ENCODE assay signal across 1 cellular context in genomic region chr1:222616535-222616934, GRCh38.
TF ChIP-seq lines count a peak whose summit lies in the region.

No MANE protein-coding gene starts in this region.

TF ChIP-seq in H1, 55 proteins besides CTCF, POLR2A, EP300 and RAD21:
- TF ChIP-seq CEBPB (IDR thresholded peaks at IDR 0.05; ENCODE audit: low read depth, low read length) (no peak), JUN (IDR thresholded peaks at IDR 0.05; ENCODE audit: low read depth, low read length) (no peak), EZH2 (IDR thresholded peaks at IDR 0.05; ENCODE audit: low read depth, low read length, severe bottlenecking) (no peak), SIX5 (IDR thresholded peaks at IDR 0.05; ENCODE audit: low read depth, low read length) (no peak), TAF7 (optimal IDR thresholded peaks at IDR 0.05; ENCODE audit: borderline replicate concordance, low read depth, low read length) (no peak), RXRA (IDR thresholded peaks at IDR 0.05; ENCODE audit: insufficient read depth, low read depth, low read length) (no peak), CBX8 (IDR thresholded peaks at IDR 0.05; ENCODE audit: borderline replicate concordance, low read depth, low read length) (no peak), ASH2L (IDR thresholded peaks at IDR 0.05; ENCODE audit: low read length) (no peak), SUZ12 (IDR thresholded peaks at IDR 0.05; ENCODE audit: low read length) (no peak), ATF3 (IDR thresholded peaks at IDR 0.05; ENCODE audit: insufficient read depth, low read depth, low read length) (no peak), GABPA (IDR thresholded peaks at IDR 0.05; ENCODE audit: borderline replicate concordance, insufficient read depth, low read length) (no peak), SRF (IDR thresholded peaks at IDR 0.05; ENCODE audit: low read depth, low read length) (no peak), CHD7 (IDR thresholded peaks at IDR 0.05; ENCODE audit: insufficient replicate concordance, low read length) (no peak), GTF2F1 (IDR thresholded peaks at IDR 0.05; ENCODE audit: borderline replicate concordance, low read depth, low read length) (no peak), BCL11A (IDR thresholded peaks at IDR 0.05; ENCODE audit: low read depth in 2 of 2, low read length in 2 of 2) (no peak)
